In genomic region chr22:50008151-50009040, GRCh38 we compare ENCODE assay signal across 1 cellular context.
TF ChIP-seq lines count a peak whose summit lies in the region.

No MANE protein-coding gene starts in this region.

TF ChIP-seq in GM23338, 12 proteins besides CTCF, POLR2A, EP300 and RAD21:
- TF ChIP-seq ZNF462 (CRISPR knock-in tag; IDR thresholded peaks at IDR 0.05) (no peak), STAT1 (IDR thresholded peaks at IDR 0.05; ENCODE audit: unreplicated experiment) (no peak), EZH2phosphoT487 (IDR thresholded peaks at IDR 0.05; ENCODE audit: unreplicated experiment) (no peak), ETS1 (IDR thresholded peaks at IDR 0.05) (no peak), POLR2AphosphoS5 (IDR thresholded peaks at IDR 0.05; ENCODE audit: low read depth) (no peak), ZNF331 (CRISPR knock-in tag; IDR thresholded peaks at IDR 0.05; ENCODE audit: low read depth) (no peak)
